Comparison of ENCODE assay signal across 8 cellular contexts in the genomic region with DNA sequence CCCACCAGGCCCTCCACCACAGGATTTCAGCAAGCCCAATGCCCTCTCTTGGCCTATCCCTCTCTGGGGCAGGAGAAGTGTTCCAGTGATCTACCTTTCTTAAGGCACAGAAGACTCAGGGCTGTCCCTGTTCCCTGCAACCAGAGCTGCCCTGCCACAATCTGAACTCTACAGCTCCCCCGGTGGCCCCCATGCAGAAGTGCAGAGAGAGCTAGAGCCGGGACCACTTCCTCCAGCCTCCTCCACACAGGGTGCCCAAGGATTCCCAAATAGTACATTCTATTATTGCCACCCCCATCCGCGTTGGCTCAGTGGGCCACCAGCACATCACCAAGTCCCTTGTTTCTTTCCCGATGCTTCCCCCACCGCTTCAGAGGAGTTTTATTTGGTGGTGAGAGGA.
DNase-seq lines count a peak whose midpoint lies in the region; ATAC-seq and TF ChIP-seq lines count a peak whose summit lies in the region.

No MANE protein-coding gene starts in this region.

- H3K9ac ChIP-seq in fibroblast of lung (ENCODE audit: insufficient read depth, low read length), result no peak overlapping the region

- H4K20me1 ChIP-seq in fibroblast of lung (ENCODE audit: control insufficient read depth, extremely low read depth, insufficient read depth, low read length), result no peaks in the 10 kb centered on the region

- no peaks in the 10 kb centered on the region for H3K4me1 Mint-ChIP-seq in osteocyte (ENCODE audit: unreplicated experiment)

- H3K27ac Mint-ChIP-seq in osteocyte (ENCODE audit: unreplicated experiment), result no peak overlapping the region

- no peaks in the 10 kb centered on the region for H3K9me3 ChIP-seq in Peyer's patch
- H3K9me3 ChIP-seq in fibroblast of lung (ENCODE audit: control insufficient read depth, insufficient read depth, low read depth, low read length), result no peaks in the 10 kb centered on the region

- peak; percentile 53 for ATAC-seq in GM21423 (IDR thresholded peaks at IDR 0.05; ENCODE audit: unreplicated experiment)
- no peak for ATAC-seq in GM19452 (IDR thresholded peaks at IDR 0.05; ENCODE audit: unreplicated experiment)
- ATAC-seq in GM21360 (IDR thresholded peaks at IDR 0.05; ENCODE audit: unreplicated experiment), result no peak

- H3K4me2 ChIP-seq in fibroblast of lung (ENCODE audit: extremely low read depth, insufficient read depth, low read length), result no peak overlapping the region

- no peaks in the 10 kb centered on the region for H3K27me3 ChIP-seq in Peyer's patch
- no peaks in the 10 kb centered on the region for H3K27me3 ChIP-seq in fibroblast of lung (ENCODE audit: control insufficient read depth, insufficient read depth, low read length)

- peak in 4 of 6 experiments; percentile 30 to 52 (median 43) for TF ChIP-seq CTCF in Peyer's patch (IDR thresholded peaks at IDR 0.05)
- TF ChIP-seq CTCF in fibroblast of lung (conservative IDR thresholded peaks at IDR 0.05 in 1 of 2, IDR thresholded peaks at IDR 0.05 in 1 of 2; ENCODE audit: low read depth in 1 of 2, low read length in 2 of 2), result peak; percentile 43 to 62
- TF ChIP-seq CTCF in osteocyte (IDR thresholded peaks at IDR 0.05), result peak; percentile 61

- H3K27me3 Mint-ChIP-seq in osteocyte (ENCODE audit: unreplicated experiment), result peaks cover 32% of the 10 kb centered on the region

- H2AFZ ChIP-seq in fibroblast of lung (ENCODE audit: low read length), result no peak overlapping the region

- DNase-seq in AG08396 (ENCODE audit: low spot score) (peak; percentile 67), Peyer's patch (peak in 1 of 3 donors; percentile 49), fibroblast of lung (ENCODE audit: low read depth in 2 of 2) (no peak), osteocyte (ENCODE audit: extremely low spot score, unreplicated experiment) (peak; percentile 78)
- DNase-seq in activated CD8-positive, alpha-beta memory T cell treated with anti-CD3 and anti-CD28 coated beads, Interleukin-2, amount 50 U/mL, for 48 hours, result no peak

- H3K36me3 Mint-ChIP-seq in osteocyte (ENCODE audit: unreplicated experiment), result no peaks in the 10 kb centered on the region

- H3K79me2 ChIP-seq in fibroblast of lung (ENCODE audit: control insufficient read depth, insufficient read depth, low read length), result no peaks in the 10 kb centered on the region

- H3K4me1 ChIP-seq in Peyer's patch (no peaks in the 10 kb centered on the region), fibroblast of lung (ENCODE audit: control insufficient read depth, extremely low read depth, insufficient read depth, low read length) (no peaks in the 10 kb centered on the region)

- H3K36me3 ChIP-seq in Peyer's patch, result no peaks in the 10 kb centered on the region
- H3K36me3 ChIP-seq in fibroblast of lung (ENCODE audit: control insufficient read depth, insufficient read depth, low read length), result no peaks in the 10 kb centered on the region

- TF ChIP-seq POLR2A in Peyer's patch (IDR thresholded peaks at IDR 0.05), result no peak

- H3K9me3 Mint-ChIP-seq in osteocyte (ENCODE audit: unreplicated experiment), result no peaks in the 10 kb centered on the region

- H3K27ac ChIP-seq in Peyer's patch (no peak overlapping the region), fibroblast of lung (ENCODE audit: insufficient read depth, low read length) (no peak overlapping the region)

- H3K4me3 ChIP-seq in Peyer's patch, result no peak overlapping the region
- no peak overlapping the region for H3K4me3 ChIP-seq in fibroblast of lung (replicated peaks in 1 of 4; ENCODE audit: control extremely low read depth in 1 of 4, insufficient read depth in 1 of 4, low read depth in 3 of 4, low read length in 4 of 4)

- no peak overlapping the region for H3K4me3 Mint-ChIP-seq in osteocyte (ENCODE audit: unreplicated experiment)

Comparison
In these comparisons a context has a peak if more than half of its experiments do, and no peak if none do; other contexts are left out.
1. DNase-seq: peak in AG08396 (single experiment) and osteocyte (single experiment); none in fibroblast of lung (0 of 2) and activated CD8-positive, alpha-beta memory T cell treated with anti-CD3 and anti-CD28 coated beads, Interleukin-2, amount 50 U/mL, for 48 hours (single experiment).
2. Peak in every context shown above with its lines, with median percentiles within 50 percentile points of each other: CTCF ChIP-seq.